Comparison of ENCODE assay signal across 8 cellular contexts in the genomic region with DNA sequence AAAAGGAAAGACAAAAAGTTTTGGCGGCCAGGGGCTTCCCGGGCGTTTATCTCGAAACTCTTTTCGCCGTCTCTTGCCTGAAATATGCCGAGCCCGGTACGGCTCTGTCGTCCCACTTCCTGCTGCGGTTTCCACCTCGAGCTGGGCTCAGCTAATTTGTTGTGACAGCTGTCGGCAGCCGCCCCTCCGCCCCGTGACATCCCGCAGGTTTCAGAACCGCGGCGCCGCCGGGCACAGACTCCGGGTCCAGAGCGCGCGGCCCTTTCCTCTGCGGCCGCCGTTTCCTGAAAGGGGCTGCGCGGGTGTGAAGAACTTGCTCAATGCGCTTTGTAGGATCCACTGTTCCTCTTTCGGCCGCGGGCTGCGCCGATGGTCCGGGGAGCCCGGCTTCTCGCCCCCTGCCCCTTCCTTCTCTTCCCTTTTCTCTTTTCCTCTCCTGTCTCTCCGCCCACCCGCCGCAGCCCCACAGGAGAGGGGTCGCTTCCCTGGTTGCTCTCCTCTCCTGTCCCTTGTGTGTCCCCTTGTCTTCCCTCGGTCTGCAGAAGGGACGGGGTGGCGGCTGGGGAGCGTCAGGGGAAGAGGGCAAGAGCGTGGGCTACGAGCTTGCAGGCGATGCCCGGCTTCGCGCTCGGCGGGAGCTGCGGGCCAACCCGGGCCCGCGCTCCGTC. TPM values are rescaled to one million over a fixed set of nuclear protein-coding genes. Genes with fewer than 3 reads are reported as not detected.
A peak's percentile ranks its signal among the peaks of the same experiment; 100 is the strongest.
DNase-seq lines count a peak whose midpoint lies in the region; ATAC-seq and TF ChIP-seq lines count a peak whose summit lies in the region.

No MANE protein-coding gene starts in this region.

- H3K27me3 ChIP-seq in A673 (replicated peaks; ENCODE audit: insufficient read depth, low read depth, low read length, poor library complexity) (no peaks in the 10 kb centered on the region), Panc1 (ENCODE audit: control insufficient read depth, insufficient read depth, low read length) (no peaks in the 10 kb centered on the region), neural progenitor cell (peaks cover 57% of the 10 kb centered on the region)

- H3K9me3 ChIP-seq in A673 (ENCODE audit: low read depth, low read length, poor library complexity, severe bottlenecking) (no peaks in the 10 kb centered on the region), Panc1 (ENCODE audit: control insufficient read depth, insufficient read depth, low read depth, low read length) (no peaks in the 10 kb centered on the region), neural progenitor cell (ENCODE audit: low read depth) (no peaks in the 10 kb centered on the region)

- H3K27ac Mint-ChIP-seq in activated T-cell treated with anti-CD3 and anti-CD28 coated beads, Interleukin-2, amount 50 U/mL, for 72 hours: peak overlapping the region; percentile 94
- H3K27ac Mint-ChIP-seq in neural progenitor cell: no peak overlapping the region

- H3K36me3 Mint-ChIP-seq in activated T-cell treated with anti-CD3 and anti-CD28 coated beads, Interleukin-2, amount 50 U/mL, for 72 hours (ENCODE audit: insufficient read depth in 2 of 2): peaks cover 26 to 36% of the 10 kb centered on the region in 2 donors
- no peaks in the 10 kb centered on the region for H3K36me3 Mint-ChIP-seq in neural progenitor cell

- CTCF ChIA-PET in A673 (lab: Charles Lee): interaction anchor here (0.6 to 0.7 kb wide), 2 partner anchors 192 to 223 kb away, joined by 3 to 7 read pairs; no protein-coding TSS in a partner anchor
- CTCF ChIA-PET in Panc1 (lab: Charles Lee): no interaction called here

- H3K27ac ChIP-seq in A673 (ENCODE audit: low read depth, low read length, poor library complexity, severe bottlenecking): peak overlapping the region; percentile 68
- H3K27ac ChIP-seq in Panc1 (ENCODE audit: low read length): peak overlapping the region; percentile 65
- no peak overlapping the region for H3K27ac ChIP-seq in neural progenitor cell

- H3K9ac ChIP-seq in neural progenitor cell: no peak overlapping the region

- H3K36me3 ChIP-seq in A673 (ENCODE audit: insufficient read depth, low read length, poor library complexity, severe bottlenecking) (no peaks in the 10 kb centered on the region), Panc1 (ENCODE audit: control insufficient read depth, insufficient read depth, low read length) (no peaks in the 10 kb centered on the region), neural progenitor cell (no peaks in the 10 kb centered on the region)

- peak; percentile 46 for ATAC-seq in GM18870 (IDR thresholded peaks at IDR 0.05; ENCODE audit: unreplicated experiment)
- peak; percentile 38 for ATAC-seq in HG03108 (IDR thresholded peaks at IDR 0.05; ENCODE audit: unreplicated experiment)
- peak; percentile 26 for ATAC-seq in Panc1
- peak; percentile 53 to 60 for ATAC-seq in activated T-cell treated with anti-CD3 and anti-CD28 coated beads, Interleukin-2, amount 50 U/mL, for 72 hours (replicated peaks in 1 of 2)

- in situ Hi-C loops in Panc1 (cut with HindIII; ENCODE audit: low pct_unique_long_range_greater_than_20kb, low sequenced_read_pairs): no loop called here

- peaks cover 26% of the 10 kb centered on the region for H4K20me1 ChIP-seq in neural progenitor cell (ENCODE audit: low read depth)

- POLR2A ChIA-PET in A673 (lab: Charles Lee; ENCODE audit: low non-redundant PET): no interaction called here
- POLR2A ChIA-PET in Panc1 (lab: Charles Lee): interaction anchor here (0.7 kb wide), 1 partner anchor 97 kb away, joined by 4 read pairs; no protein-coding TSS in a partner anchor

- H3K4me3 Mint-ChIP-seq in activated T-cell treated with anti-CD3 and anti-CD28 coated beads, Interleukin-2, amount 50 U/mL, for 72 hours: peak overlapping the region; percentile 94 to 97
- peak overlapping the region; percentile 92 for H3K4me3 Mint-ChIP-seq in neural progenitor cell

- peak; percentile 60 for DNase-seq in A673 (ENCODE audit: low spot score)
- DNase-seq in Panc1 (ENCODE audit: low read depth, low spot score): no peak
- DNase-seq in activated T-cell treated with anti-CD3 and anti-CD28 coated beads, Interleukin-2, amount 50 U/mL, for 72 hours: peak; percentile 87 to 91
- peak; percentile 30 for DNase-seq in fibroblast of mammary gland (ENCODE audit: low read depth)
- peak; percentile 73 for DNase-seq in neural progenitor cell (ENCODE audit: low spot score)
- peak; percentile 17 for DNase-seq in superior temporal gyrus (ENCODE audit: extremely low spot score)

- peaks cover 72% of the 10 kb centered on the region for H3K4me1 Mint-ChIP-seq in activated T-cell treated with anti-CD3 and anti-CD28 coated beads, Interleukin-2, amount 50 U/mL, for 72 hours (ENCODE audit: low read depth)
- H3K4me1 Mint-ChIP-seq in neural progenitor cell: peaks cover 27% of the 10 kb centered on the region

- H2AFZ ChIP-seq in neural progenitor cell (replicated peaks): peak overlapping the region; percentile 82

- no peaks in the 10 kb centered on the region for H3K27me3 Mint-ChIP-seq in activated T-cell treated with anti-CD3 and anti-CD28 coated beads, Interleukin-2, amount 50 U/mL, for 72 hours (ENCODE audit: low read depth)
- H3K27me3 Mint-ChIP-seq in neural progenitor cell (ENCODE audit: insufficient read depth, low read depth): peaks cover 9% of the 10 kb centered on the region

- TF ChIP-seq CTCF in A673 (conservative IDR thresholded peaks at IDR 0.05; ENCODE audit: low read depth, low read length): no peak
- TF ChIP-seq CTCF in Panc1 (IDR thresholded peaks at IDR 0.05): no peak
- no peak for TF ChIP-seq CTCF in fibroblast of mammary gland (conservative IDR thresholded peaks at IDR 0.05; ENCODE audit: control insufficient read depth, insufficient read depth, low read depth, low read length)
- no peak for TF ChIP-seq CTCF in neural progenitor cell (IDR thresholded peaks at IDR 0.05)

- no peaks in the 10 kb centered on the region for H3K79me2 ChIP-seq in neural progenitor cell (ENCODE audit: low read depth)

- H3K4me1 ChIP-seq in A673 (ENCODE audit: insufficient read depth, low read length, poor library complexity, severe bottlenecking): peaks cover 45% of the 10 kb centered on the region
- peaks cover 69% of the 10 kb centered on the region for H3K4me1 ChIP-seq in Panc1 (ENCODE audit: control insufficient read depth, insufficient read depth, low read length)
- H3K4me1 ChIP-seq in neural progenitor cell: peaks cover 28% of the 10 kb centered on the region

- no peaks in the 10 kb centered on the region for H3K9me3 Mint-ChIP-seq in activated T-cell treated with anti-CD3 and anti-CD28 coated beads, Interleukin-2, amount 50 U/mL, for 72 hours
- no peaks in the 10 kb centered on the region for H3K9me3 Mint-ChIP-seq in neural progenitor cell

- H3K4me3 ChIP-seq in A673 (ENCODE audit: low read depth, low read length, poor library complexity, severe bottlenecking): peak overlapping the region; percentile 72
- H3K4me3 ChIP-seq in Panc1 (ENCODE audit: low read depth in 2 of 2, low read length in 2 of 2): peak overlapping the region; percentile 57 to 67
- peak overlapping the region; percentile 60 for H3K4me3 ChIP-seq in fibroblast of mammary gland (ENCODE audit: control insufficient read depth, low read depth, low read length)
- peak overlapping the region; percentile 74 for H3K4me3 ChIP-seq in neural progenitor cell

- H3F3A ChIP-seq in neural progenitor cell (ENCODE audit: low read depth): peaks cover 31% of the 10 kb centered on the region

- BruUV-seq in A673 (replicated peaks; lab: Mats Ljungman, UMichigan) (TSS peak; percentile 29), Panc1 (replicated peaks; lab: Mats Ljungman, UMichigan) (TSS peak; percentile 59)

- intact Hi-C loops in A673 (cut with micrococcal nuclease; ENCODE audit: unreplicated experiment): no loop called here
- intact Hi-C loops in Panc1 (cut with micrococcal nuclease; ENCODE audit: unreplicated experiment): no loop called here

- peak overlapping the region; percentile 94 for H3K4me2 ChIP-seq in neural progenitor cell

RNA-seq across cellular contexts. Expression of gene ARID5A, which starts 0.6 kb away (rescaled TPM):
- total RNA-seq in A673 (2021) (5.7 and 7.3 TPM in 2 replicates), Panc1 (2021; ENCODE audit: unreplicated experiment) (19.3 TPM), neural progenitor cell (ENCODE audit: low replicate concordance) (0.75 and 2.4 TPM in 2 replicates)
- 29.1 TPM for polyA plus RNA-seq in Panc1 (2012; ENCODE audit: insufficient read length)
- total RNA-seq in activated T-cell treated with anti-CD3 and anti-CD28 coated beads, Interleukin-2, amount 50 U/mL, for 72 hours: 100 to 1,000 TPM; 424 to 433 TPM

RNA-seq across cellular contexts. Expression of gene NEURL3, which starts 32.0 kb away (rescaled TPM):
- total RNA-seq in A673 (2021): not detected in 2 replicates
- total RNA-seq in Panc1 (2021; ENCODE audit: unreplicated experiment): 1.2 TPM
- 1.1 TPM for polyA plus RNA-seq in Panc1 (2012; ENCODE audit: insufficient read length)
- total RNA-seq in activated T-cell treated with anti-CD3 and anti-CD28 coated beads, Interleukin-2, amount 50 U/mL, for 72 hours: 1 to 10 TPM; 4.4 to 5.3 TPM
- 0.12 TPM in 1 of 2 replicates, not detected in the other for total RNA-seq in neural progenitor cell (ENCODE audit: low replicate concordance)

Comparison
In these comparisons a context has a peak if more than half of its experiments do, and no peak if none do; other contexts are left out.
1. RNA of gene ARID5A, which starts 0.6 kb away (total RNA-seq): 424 to 433 TPM in activated T-cell treated with anti-CD3 and anti-CD28 coated beads, Interleukin-2, amount 50 U/mL, for 72 hours; 19.3 TPM in Panc1 (single experiment), 5.7 to 7.3 TPM in A673 and 0.75 to 2.4 TPM in neural progenitor cell; every median in the first group is over 10 times any median in the second.
2. Peak in every context shown above with its lines, with median percentiles within 50 percentile points of each other: H3K4me3 ChIP-seq and ATAC-seq.